In genomic region chr5:14664270-14665109, GRCh38 we compare ENCODE assay signal across 1 cellular context.
TF ChIP-seq lines count a peak whose summit lies in the region.

Gene OTULIN (plus strand): TSS chr5:14664718. CDS start chr5:14664826, 108 bp downstream.

TF ChIP-seq in HepG2, 621 proteins besides CTCF, POLR2A, EP300 and RAD21 (continued from another document and continues in another):
- TF ChIP-seq SOX6 (IDR thresholded peaks at IDR 0.05) (no peak), SOX6 (CRISPR knock-in tag; IDR thresholded peaks at IDR 0.05) (no peak; the same call in 1 of the 2 replicates), ZNF468 (CRISPR knock-in tag; IDR thresholded peaks at IDR 0.05) (peak; percentile 68; the same call in 1 of the 2 replicates), ZNF280D (CRISPR knock-in tag; IDR thresholded peaks at IDR 0.05) (0 out of 2 replicates have a peak, but pooled peaks have one; percentile 35), KLF16 (CRISPR knock-in tag; IDR thresholded peaks at IDR 0.05) (peak in 1 of 2 experiments; percentile 85; a peak in 2 of 4 replicates), ZBTB25 (CRISPR knock-in tag; IDR thresholded peaks at IDR 0.05) (peak; percentile 69; the same call in 1 of the 2 replicates), NR2F2 (IDR thresholded peaks at IDR 0.05; ENCODE audit: borderline replicate concordance, low read depth) (peak; percentile 24; the same call in 1 of the 2 replicates), TBP (CRISPR knock-in tag; IDR thresholded peaks at IDR 0.05) (no peak), ZBTB40 (IDR thresholded peaks at IDR 0.05) (no peak), ZBTB40 (CRISPR knock-in tag; IDR thresholded peaks at IDR 0.05) (peak; percentile 82), NR1H2 (CRISPR knock-in tag; IDR thresholded peaks at IDR 0.05; ENCODE audit: borderline replicate concordance, low read depth) (no peak; the same call in 1 of the 2 replicates), ZSCAN9 (CRISPR knock-in tag; IDR thresholded peaks at IDR 0.05; ENCODE audit: borderline replicate concordance) (peak; percentile 74), HDAC6 (IDR thresholded peaks at IDR 0.05; ENCODE audit: low read depth, low read length) (no peak), ZBTB44 (CRISPR knock-in tag; IDR thresholded peaks at IDR 0.05) (peak; percentile 31; the same call in 1 of the 2 replicates), PRDM10 (CRISPR knock-in tag; IDR thresholded peaks at IDR 0.05; ENCODE audit: low read depth) (peak; percentile 85), MAX (IDR thresholded peaks at IDR 0.05) (peak; percentile 92), ZSCAN5A (CRISPR knock-in tag; IDR thresholded peaks at IDR 0.05; ENCODE audit: borderline replicate concordance) (0 out of 2 replicates have a peak, but pooled peaks have one; percentile 62), ZNF747 (CRISPR knock-in tag; IDR thresholded peaks at IDR 0.05; ENCODE audit: borderline replicate concordance) (peak; percentile 38; the same call in 1 of the 2 replicates), ZNF225 (CRISPR knock-in tag; IDR thresholded peaks at IDR 0.05) (peak; percentile 88), JUNB (CRISPR knock-in tag; IDR thresholded peaks at IDR 0.05; ENCODE audit: borderline replicate concordance) (0 out of 2 replicates have a peak, but pooled peaks have one; percentile 17), DZIP1 (CRISPR knock-in tag; IDR thresholded peaks at IDR 0.05) (no peak), ZNF441 (CRISPR knock-in tag; IDR thresholded peaks at IDR 0.05; ENCODE audit: borderline replicate concordance) (peak; percentile 92; the same call in 1 of the 2 replicates), ZSCAN20 (CRISPR knock-in tag; IDR thresholded peaks at IDR 0.05; ENCODE audit: borderline replicate concordance) (no peak), ZBTB34 (CRISPR knock-in tag; IDR thresholded peaks at IDR 0.05) (peak; percentile 70), SRSF4 (IDR thresholded peaks at IDR 0.05; ENCODE audit: low read depth, low read length, poor library complexity, severe bottlenecking) (no peak), FOXC1 (CRISPR knock-in tag; IDR thresholded peaks at IDR 0.05; ENCODE audit: borderline replicate concordance) (peak; percentile 90), ZNF446 (CRISPR knock-in tag; IDR thresholded peaks at IDR 0.05) (peak; percentile 57; the same call in 1 of the 2 replicates)
